ENCODE assay signal across 10 cellular contexts in genomic region chr22:38239101-38239761, GRCh38. TPM values are rescaled to one million over a fixed set of nuclear protein-coding genes. Genes with fewer than 3 reads are reported as not detected.
DNase-seq lines count a peak whose midpoint lies in the region; ATAC-seq and TF ChIP-seq lines count a peak whose summit lies in the region.
"Had no signal": no experiment of that assay in that cellular context is flagged by ENCODE, and none has a peak within 500 bp of the region (broad histone marks: within the 10 kb centered on the region; RNA-seq: fewer than 3 reads in every experiment).

No MANE protein-coding gene starts in this region.

- H3K27me3 ChIP-seq in SJSA1 (replicated peaks) = no peaks in the 10 kb centered on the region
- H3K27me3 ChIP-seq: neutrophil had no signal

- peaks cover 59% of the 10 kb centered on the region for H3K36me3 ChIP-seq in SJSA1

- H3K4me1 ChIP-seq in SJSA1 (replicated peaks) = peaks cover 52% of the 10 kb centered on the region

- ATAC-seq in GM19324 (IDR thresholded peaks at IDR 0.05; ENCODE audit: low FRiP score, unreplicated experiment) (no peak), HG03280 (IDR thresholded peaks at IDR 0.05; ENCODE audit: unreplicated experiment) (no peak), GM19328 (IDR thresholded peaks at IDR 0.05; ENCODE audit: unreplicated experiment) (no peak)

- H3K4me3 ChIP-seq in AG09309 (ENCODE audit: control insufficient read depth, low read depth, low read length) (peak overlapping the region; percentile 13), SJSA1 (no peak overlapping the region), fibroblast of the aortic adventitia (ENCODE audit: low read depth, low read length) (no peak overlapping the region)

- no peaks in the 10 kb centered on the region for H3K9me3 ChIP-seq in SJSA1 (replicated peaks)
- H3K9me3 ChIP-seq: neutrophil had no signal

- TF ChIP-seq CTCF in AG09309 (IDR thresholded peaks at IDR 0.05; ENCODE audit: control insufficient read depth, insufficient read depth, low read depth, low read length, missing control alignments) = peak; percentile 25
- peak; percentile 8 for TF ChIP-seq CTCF in fibroblast of the aortic adventitia (IDR thresholded peaks at IDR 0.05; ENCODE audit: insufficient read depth, low read length)

- DNase-seq in AG09309 (ENCODE audit: low read depth) (peak; percentile 91), SJSA1 (ENCODE audit: low read depth in 1 of 2, low spot score in 2 of 2) (peak; percentile 91 to 92), fibroblast of the aortic adventitia (ENCODE audit: low read depth) (peak; percentile 91), occipital lobe (lab: John Stamatoyannopoulos, UW) (peak; percentile 55), HuH-7.5 (ENCODE audit: low spot score) (no peak)
- DNase-seq: GF-D8 had no signal

- peak overlapping the region; percentile 91 for H3K27ac ChIP-seq in SJSA1
- H3K27ac ChIP-seq: neutrophil had no signal

RNA-seq across cellular contexts. Expression of gene TMEM184B, which starts 33.6 kb away (rescaled TPM):
- 22.0 and 23.8 TPM in 2 replicates for total RNA-seq in SJSA1 (2014; rRNA removed; shearing (Covaris generic))
- total RNA-seq in fibroblast of the aortic adventitia (ENCODE audit: low replicate concordance) (20.2 and 46.0 TPM in 2 replicates), occipital lobe (10.9 TPM)

RNA-seq across cellular contexts. Expression of gene MAFF, which starts 37.4 kb away (rescaled TPM):
- total RNA-seq in SJSA1 (2014; rRNA removed; shearing (Covaris generic)) = 45.7 and 52.1 TPM in 2 replicates
- total RNA-seq in fibroblast of the aortic adventitia (ENCODE audit: low replicate concordance) = 21.8 and 33.7 TPM in 2 replicates
- 3.1 TPM for total RNA-seq in occipital lobe

RNA-seq across cellular contexts. Expression of gene PLA2G6, which starts 57.6 kb away (rescaled TPM):
- 1.0 and 2.5 TPM in 2 replicates for total RNA-seq in SJSA1 (2014; rRNA removed; shearing (Covaris generic))
- 9.3 and 12.3 TPM in 2 replicates for total RNA-seq in fibroblast of the aortic adventitia (ENCODE audit: low replicate concordance)
- 15.8 TPM for total RNA-seq in occipital lobe
